Comparison of ENCODE assay signal across 14 cellular contexts in the genomic region with DNA sequence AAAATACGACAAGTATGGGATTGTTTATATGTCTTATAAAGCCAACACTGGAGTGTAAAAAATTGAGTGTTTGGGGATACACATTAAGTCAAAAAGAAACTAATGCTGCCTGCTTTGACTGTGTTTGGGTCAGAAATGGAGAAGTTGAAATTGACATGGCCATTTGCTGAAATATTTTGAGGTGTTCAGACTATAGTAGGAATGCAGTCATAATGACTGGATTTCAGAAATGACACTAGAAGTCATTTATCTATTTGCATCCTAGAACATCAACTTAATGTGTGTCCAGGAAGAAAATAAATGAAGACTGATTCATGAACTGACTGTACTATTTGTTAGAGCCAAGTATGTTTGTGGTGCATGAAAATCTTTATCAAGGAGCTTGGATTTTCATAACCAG. TPM values are rescaled to one million over a fixed set of nuclear protein-coding genes. Genes with fewer than 3 reads are reported as not detected.
DNase-seq lines count a peak whose midpoint lies in the region; ATAC-seq lines count a peak whose summit lies in the region.
"Had no signal": no experiment of that assay in that cellular context is flagged by ENCODE, and none has a peak within 500 bp of the region (broad histone marks: within the 10 kb centered on the region; RNA-seq: fewer than 3 reads in every experiment).

No MANE protein-coding gene starts in this region.

- H3K36me3 ChIP-seq in MG63 = no peaks in the 10 kb centered on the region; the same call in 1 of the 2 replicates

- peak; percentile 38 for DNase-seq in OCI-M1 (lab: John Stamatoyannopoulos, UW)
- peak; percentile 47 for DNase-seq in medulla oblongata (ENCODE audit: extremely low spot score)
- DNase-seq in mesenteric fat pad (ENCODE audit: low spot score) = no peak
- DNase-seq in MG63 = no peak
- no peak for DNase-seq in NCI-H2029 treated with DMSO at 0.1 percent for 48 hours (lab: John Stamatoyannopoulos, UW)
- no peak for DNase-seq in DMS153 (lab: John Stamatoyannopoulos, UW)
- DNase-seq: activated CD8-positive, alpha-beta memory T cell treated with anti-CD3 and anti-CD28 coated beads, Interleukin-2, amount 10 ng/mL, durations not matched to agents 7 days and 5 days; anterior cingulate cortex; CD4-positive, CD25-positive, alpha-beta regulatory T cell; NCI-H1092 treated with DMSO at 0.1 percent for 48 hours; NCI-H82; T-helper 2 cell had no signal

- H3K27me3 ChIP-seq in MG63 = no peaks in the 10 kb centered on the region

- ATAC-seq in GM18502 (IDR thresholded peaks at IDR 0.05; ENCODE audit: poor library complexity, unreplicated experiment) = peak; percentile 69
- ATAC-seq in HG02798 (IDR thresholded peaks at IDR 0.05; ENCODE audit: poor library complexity, unreplicated experiment) = peak; percentile 43
- ATAC-seq: activated CD8-positive, alpha-beta memory T cell treated with anti-CD3 and anti-CD28 coated beads, Interleukin-2, amount 10 ng/mL, durations not matched to agents 7 days and 5 days had no signal

- no peaks in the 10 kb centered on the region for H3K9me3 ChIP-seq in MG63

- H3K4me3 ChIP-seq in MG63 = no peak overlapping the region

RNA-seq across cellular contexts. Expression of a gene that starts 28.4 kb away (rescaled TPM):
- total RNA-seq in mesenteric fat pad = 17.3 TPM
- 17.4 and 18.5 TPM in 2 replicates for total RNA-seq in MG63 (2014; rRNA removed; shearing (Covaris generic); ENCODE audit: low replicate concordance)
- total RNA-seq: activated CD8-positive, alpha-beta memory T cell treated with anti-CD3 and anti-CD28 coated beads, Interleukin-2, amount 10 ng/mL, durations not matched to agents 7 days and 5 days; CD4-positive, CD25-positive, alpha-beta regulatory T cell had no signal

Comparison
In these comparisons a context has a peak if more than half of its experiments do, and no peak if none do; other contexts are left out.
1. DNase-seq: peak in OCI-M1 (single experiment) and medulla oblongata (single experiment); none in mesenteric fat pad (single experiment), MG63 (single experiment), NCI-H2029 treated with DMSO at 0.1 percent for 48 hours (single experiment) and DMS153 (single experiment).